Comparison of ENCODE assay signal across 7 cellular contexts in genomic region chr6:24311775-24312174, GRCh38. TPM values are rescaled to one million over a fixed set of nuclear protein-coding genes. Genes with fewer than 3 reads are reported as not detected.
"Had no signal": no experiment of that assay in that cellular context is flagged by ENCODE, and none has a peak within 500 bp of the region (broad histone marks: within the 10 kb centered on the region; RNA-seq: fewer than 3 reads in every experiment).

No MANE protein-coding gene starts in this region.

RNA-seq across cellular contexts. Expression of gene DCDC2, which starts 46.1 kb away (rescaled TPM):
- total RNA-seq: mesenteric fat pad; natural killer cell treated with Interleukin-12 subunit alpha and Interleukin-12 subunit beta and Interleukin-15 and Interleukin-18, amount 100 ng/mL, for 72 hours; skeletal muscle tissue; smooth muscle cell; tibial nerve had no signal
- polyA plus RNA-seq: immature natural killer cell; naive thymus-derived CD4-positive, alpha-beta T cell; smooth muscle cell had no signal
